ENCODE assay signal across 11 cellular contexts in the genomic region with DNA sequence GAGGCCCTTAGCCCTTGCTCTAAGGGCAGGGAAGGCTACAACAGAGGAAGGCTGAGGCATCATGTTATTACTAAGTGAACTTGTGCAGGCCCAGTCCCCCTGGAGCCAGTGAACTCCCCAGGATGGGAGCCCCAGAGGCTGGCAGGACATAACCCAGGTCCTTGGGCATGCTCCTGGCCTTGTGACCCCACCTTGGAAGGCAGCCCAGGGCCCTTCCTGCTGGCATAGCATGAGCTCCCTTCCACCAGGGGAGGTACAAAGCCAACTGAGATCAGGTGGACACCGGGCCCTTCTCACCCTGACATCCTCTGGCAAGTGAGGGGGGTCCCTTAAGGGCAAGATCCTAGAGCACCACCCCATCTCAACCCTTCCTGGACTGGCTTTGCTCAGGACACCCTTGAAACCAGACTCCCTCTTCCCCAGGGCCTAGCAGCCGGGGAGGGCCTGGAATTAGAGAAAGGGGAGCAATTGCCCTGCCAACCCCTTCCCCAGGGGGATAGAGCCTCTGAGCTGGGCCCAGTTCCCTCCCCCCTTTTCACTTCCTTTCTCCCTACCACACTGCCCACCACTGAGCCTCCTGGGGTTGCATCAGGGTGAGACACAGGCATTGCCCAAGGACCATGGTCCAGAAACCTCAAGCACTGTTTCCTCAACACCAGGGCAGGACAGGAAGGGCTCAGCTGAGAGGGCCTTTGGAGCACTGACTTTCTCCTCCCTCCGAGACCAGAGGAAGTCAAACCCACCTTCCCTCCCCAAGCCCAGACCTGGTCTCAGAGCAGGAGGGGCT. TPM values are rescaled to one million over a fixed set of nuclear protein-coding genes. Genes with fewer than 3 reads are reported as not detected.
DNase-seq lines count a peak whose midpoint lies in the region; ATAC-seq lines count a peak whose summit lies in the region.
"Had no signal": no experiment of that assay in that cellular context is flagged by ENCODE, and none has a peak within 500 bp of the region (broad histone marks: within the 10 kb centered on the region; RNA-seq: fewer than 3 reads in every experiment).

No MANE protein-coding gene starts in this region.

- H3K4me1 Mint-ChIP-seq in activated T-helper 17 cell treated with anti-CD3 and anti-CD28 coated beads, Interleukin-2, amount 50 U/mL, for 72 hours: peaks cover 27% of the 10 kb centered on the region

- in situ Hi-C loops in KBM-7 (cut with MboI; ENCODE audit: low pct_unique_long_range_greater_than_20kb, low sequenced_read_pairs): no loop called here

- peak overlapping the region; percentile 94 for H3K27ac Mint-ChIP-seq in activated T-helper 17 cell treated with anti-CD3 and anti-CD28 coated beads, Interleukin-2, amount 50 U/mL, for 72 hours

- no peaks in the 10 kb centered on the region for H3K9me3 Mint-ChIP-seq in activated T-helper 17 cell treated with anti-CD3 and anti-CD28 coated beads, Interleukin-2, amount 50 U/mL, for 72 hours

- ATAC-seq in activated T-helper 17 cell treated with anti-CD3 and anti-CD28 coated beads, Interleukin-2, amount 50 U/mL, for 72 hours (replicated peaks): no peak
- ATAC-seq in GM21360 (IDR thresholded peaks at IDR 0.05; ENCODE audit: unreplicated experiment) (no peak), HG03432 (IDR thresholded peaks at IDR 0.05; ENCODE audit: unreplicated experiment) (no peak)

- H3K4me3 Mint-ChIP-seq in activated T-helper 17 cell treated with anti-CD3 and anti-CD28 coated beads, Interleukin-2, amount 50 U/mL, for 72 hours: peak overlapping the region; percentile 91

- peaks cover 43% of the 10 kb centered on the region for H3K36me3 Mint-ChIP-seq in activated T-helper 17 cell treated with anti-CD3 and anti-CD28 coated beads, Interleukin-2, amount 50 U/mL, for 72 hours (ENCODE audit: low read depth)

- DNase-seq in AML-193 (lab: John Stamatoyannopoulos, UW) (peak; percentile 93), KBM-7 (peak; percentile 78), medulla oblongata (ENCODE audit: extremely low spot score) (peak; percentile 76), NCI-H1930 (lab: John Stamatoyannopoulos, UW) (no peak), NCI-H526 treated with DMSO at 0.1 percent for 48 hours (lab: John Stamatoyannopoulos, UW) (no peak)
- DNase-seq: HCEC 1CT, NCI-H1417 had no signal

- no peaks in the 10 kb centered on the region for H3K27me3 Mint-ChIP-seq in activated T-helper 17 cell treated with anti-CD3 and anti-CD28 coated beads, Interleukin-2, amount 50 U/mL, for 72 hours

RNA-seq across cellular contexts. Expression of gene VSIR, which starts 1.8 kb away (rescaled TPM):
- total RNA-seq in activated T-helper 17 cell treated with anti-CD3 and anti-CD28 coated beads, Interleukin-2, amount 50 U/mL, for 72 hours: 100 to 1,000 TPM in 1 of 2 donors, 10 to 100 TPM in 1; 27.9 to 125 TPM

RNA-seq across cellular contexts. Expression of gene C10orf105, which starts 55.5 kb away (rescaled TPM):
- 1 to 10 TPM in 1 of 2 donors, under 1 TPM in 1; 0.04 to 1.0 TPM for total RNA-seq in activated T-helper 17 cell treated with anti-CD3 and anti-CD28 coated beads, Interleukin-2, amount 50 U/mL, for 72 hours
- total RNA-seq: fibroblast of villous mesenchyme had no signal

Comparison
In these comparisons a context has a peak if more than half of its experiments do, and no peak if none do; other contexts are left out.
1. DNase-seq: peak in AML-193 (2 of 2), KBM-7 (single experiment) and medulla oblongata (single experiment); none in NCI-H1930 (0 of 2) and NCI-H526 treated with DMSO at 0.1 percent for 48 hours (single experiment).